ENCODE assay signal across 17 cellular contexts in genomic region chr18:54089749-54090459, GRCh38.
DNase-seq lines count a peak whose midpoint lies in the region; ATAC-seq and TF ChIP-seq lines count a peak whose summit lies in the region.
"Had no signal": no experiment of that assay in that cellular context is flagged by ENCODE, and none has a peak within 500 bp of the region (broad histone marks: within the 10 kb centered on the region; RNA-seq: fewer than 3 reads in every experiment).

No MANE protein-coding gene starts in this region.

- H3K27me3 ChIP-seq in heart left ventricle (no peaks in the 10 kb centered on the region), left ventricle myocardium inferior (ENCODE audit: low read depth) (no peaks in the 10 kb centered on the region), right cardiac atrium (ENCODE audit: control insufficient read depth, insufficient read depth) (no peaks in the 10 kb centered on the region), vagina (no peaks in the 10 kb centered on the region)

- no peaks in the 10 kb centered on the region for H3K9me3 Mint-ChIP-seq in stimulated activated naive CD8-positive, alpha-beta T cell treated with anti-CD3 and anti-CD28 coated beads, Interleukin-15, amount 100 ng/mL, for 72 hours
- H3K9me3 Mint-ChIP-seq: CD4-positive, alpha-beta T cell had no signal

- no peaks in the 10 kb centered on the region for H3K9me3 ChIP-seq in heart left ventricle
- no peaks in the 10 kb centered on the region for H3K9me3 ChIP-seq in left ventricle myocardium inferior (replicated peaks)
- H3K9me3 ChIP-seq in right cardiac atrium (ENCODE audit: control insufficient read depth, low read length) = no peaks in the 10 kb centered on the region
- H3K9me3 ChIP-seq in vagina = no peaks in the 10 kb centered on the region

- H3K4me1 ChIP-seq in heart left ventricle (peaks cover 0 to 8% (median 0%) of the 10 kb centered on the region in 12 donors), left ventricle myocardium inferior (peaks cover 18% of the 10 kb centered on the region), right cardiac atrium (ENCODE audit: control insufficient read depth, insufficient read depth, low read length) (no peaks in the 10 kb centered on the region), vagina (no peaks in the 10 kb centered on the region)

- H3K4me3 Mint-ChIP-seq in stimulated activated naive CD8-positive, alpha-beta T cell treated with anti-CD3 and anti-CD28 coated beads, Interleukin-15, amount 100 ng/mL, for 72 hours = no peak overlapping the region
- H3K4me3 Mint-ChIP-seq: CD4-positive, alpha-beta T cell had no signal

- no peak overlapping the region for H3K4me3 ChIP-seq in heart left ventricle
- H3K4me3 ChIP-seq in left ventricle myocardium inferior = no peak overlapping the region
- no peak overlapping the region for H3K4me3 ChIP-seq in right cardiac atrium (ENCODE audit: low read length)
- no peak overlapping the region for H3K4me3 ChIP-seq in vagina

- no peaks in the 10 kb centered on the region for H3K27me3 Mint-ChIP-seq in stimulated activated naive CD8-positive, alpha-beta T cell treated with anti-CD3 and anti-CD28 coated beads, Interleukin-15, amount 100 ng/mL, for 72 hours
- H3K27me3 Mint-ChIP-seq: CD4-positive, alpha-beta T cell had no signal

- DNase-seq in heart left ventricle (peak in 1 of 5 donors; percentile 25), left ventricle myocardium inferior (no peak), OCI-M1 (lab: John Stamatoyannopoulos, UW) (peak; percentile 15), right cardiac atrium (no peak), vagina (ENCODE audit: extremely low spot score in 2 of 2) (no peak)
- no peak for DNase-seq in stimulated activated naive CD8-positive, alpha-beta T cell treated with anti-CD3 and anti-CD28 coated beads, Interleukin-15, amount 100 ng/mL, for 72 hours
- DNase-seq: ACHN; CD4-positive, alpha-beta T cell; H7; MV-4-11; NCI-H1417 treated with DMSO at 0.1 percent for 48 hours; NCI-H2029; NCI-H2227 treated with DMSO at 0.1 percent for 48 hours; NCI-H526; NK-92 treated with Interleukin-12 subunit alpha and Interleukin-12 subunit beta, amount 100 ng/mL, for 24 hours had no signal

- ATAC-seq in heart left ventricle = peak in 3 of 4 donors; percentile 62 to 85 (median 81)
- ATAC-seq in right cardiac atrium = peak; percentile 14 to 26
- no peak for ATAC-seq in stimulated activated naive CD8-positive, alpha-beta T cell treated with anti-CD3 and anti-CD28 coated beads, Interleukin-15, amount 100 ng/mL, for 72 hours
- ATAC-seq in GM18520 (IDR thresholded peaks at IDR 0.05; ENCODE audit: unreplicated experiment) = no peak

- H3K4me1 Mint-ChIP-seq in stimulated activated naive CD8-positive, alpha-beta T cell treated with anti-CD3 and anti-CD28 coated beads, Interleukin-15, amount 100 ng/mL, for 72 hours = peaks cover 12% of the 10 kb centered on the region

- intact Hi-C loops in heart left ventricle (cut with DNase I) = no loop called here
- intact Hi-C loops in left ventricle myocardium inferior (cut with micrococcal nuclease) = no loop called here
- intact Hi-C loops in right cardiac atrium (cut with DNase I) = no loop called here
- intact Hi-C loops in vagina (cut with DNase I) = no loop called here

- TF ChIP-seq POLR2A in heart left ventricle (IDR thresholded peaks at IDR 0.05) (no peak), vagina (IDR thresholded peaks at IDR 0.05) (no peak)

- H3K27ac ChIP-seq in heart left ventricle (no peak overlapping the region), left ventricle myocardium inferior (replicated peaks) (no peak overlapping the region), right cardiac atrium (ENCODE audit: low read length) (no peak overlapping the region), vagina (no peak overlapping the region)
- H3K27ac ChIP-seq: RWPE1 had no signal

- no peaks in the 10 kb centered on the region for H3K36me3 ChIP-seq in heart left ventricle
- H3K36me3 ChIP-seq in left ventricle myocardium inferior = no peaks in the 10 kb centered on the region
- no peaks in the 10 kb centered on the region for H3K36me3 ChIP-seq in vagina

- no peak overlapping the region for H3K27ac Mint-ChIP-seq in stimulated activated naive CD8-positive, alpha-beta T cell treated with anti-CD3 and anti-CD28 coated beads, Interleukin-15, amount 100 ng/mL, for 72 hours
- H3K27ac Mint-ChIP-seq: CD4-positive, alpha-beta T cell had no signal

- WGBS in heart left ventricle, 4 donors = 74 to 85% (median 79%) methylated on average over 2 of the region's 2 CpGs
- WGBS in right cardiac atrium = 76% methylated on average over 2 of the region's 2 CpGs

- TF ChIP-seq CTCF in heart left ventricle (IDR thresholded peaks at IDR 0.05) (no peak), left ventricle myocardium inferior (IDR thresholded peaks at IDR 0.05; ENCODE audit: borderline replicate concordance) (no peak), vagina (IDR thresholded peaks at IDR 0.05) (no peak)

Comparison
In these comparisons a context has a peak if more than half of its experiments do, and no peak if none do; other contexts are left out.
1. ATAC-seq: peak in heart left ventricle (3 of 4) and right cardiac atrium (2 of 2); none in stimulated activated naive CD8-positive, alpha-beta T cell treated with anti-CD3 and anti-CD28 coated beads, Interleukin-15, amount 100 ng/mL, for 72 hours (single experiment) and GM18520 (single experiment).